15 cellular contexts compared by ENCODE assay signal in genomic region chr14:86787782-86788181, GRCh38.
DNase-seq lines count a peak whose midpoint lies in the region; ATAC-seq and TF ChIP-seq lines count a peak whose summit lies in the region.
"Had no signal": no experiment of that assay in that cellular context is flagged by ENCODE, and none has a peak within 500 bp of the region (broad histone marks: within the 10 kb centered on the region; RNA-seq: fewer than 3 reads in every experiment).

No MANE protein-coding gene starts in this region.

- H3K9me2 ChIP-seq in OCI-LY7 (ENCODE audit: insufficient read depth, low read length) = no peaks in the 10 kb centered on the region

- H3K79me2 ChIP-seq in OCI-LY7 (ENCODE audit: insufficient read depth, low read depth, low read length) (no peaks in the 10 kb centered on the region), fibroblast of lung (ENCODE audit: control insufficient read depth, insufficient read depth, low read length) (no peaks in the 10 kb centered on the region)

- H3K4me2 ChIP-seq in OCI-LY7 (ENCODE audit: low read length) = no peak overlapping the region
- H3K4me2 ChIP-seq in fibroblast of lung (ENCODE audit: extremely low read depth, insufficient read depth, low read length) = no peak overlapping the region

- POLR2A ChIA-PET in AG04450 (lab: Yijun Ruan, JAX) (no interaction called here), OCI-LY7 (lab: Charles Lee) (interaction anchor here (0.7 to 2.5 kb wide), 6 partner anchors 15 to 1861 kb away, joined by 3 to 8 read pairs (median 4); no protein-coding TSS in a partner anchor)

- intact Hi-C loops in OCI-LY7 (cut with micrococcal nuclease; ENCODE audit: unreplicated experiment) (no loop called here), transverse colon (cut with DNase I; ENCODE audit: low total_unique reads) (no loop called here), left ventricle myocardium superior (cut with micrococcal nuclease) (no loop called here)

- no peak overlapping the region for H2AFZ ChIP-seq in OCI-LY7 (ENCODE audit: low read length)
- H2AFZ ChIP-seq in fibroblast of lung (ENCODE audit: low read length) = no peak overlapping the region

- H3K4me1 ChIP-seq in OCI-LY7 (ENCODE audit: insufficient read depth, low read length, poor library complexity, severe bottlenecking) (no peaks in the 10 kb centered on the region), fibroblast of lung (ENCODE audit: control insufficient read depth, extremely low read depth, insufficient read depth, low read length) (no peaks in the 10 kb centered on the region), transverse colon (no peaks in the 10 kb centered on the region)
- H3K4me1 ChIP-seq: spleen had no signal

- no peaks in the 10 kb centered on the region for H4K20me1 ChIP-seq in OCI-LY7 (ENCODE audit: insufficient read depth, low read length)
- H4K20me1 ChIP-seq in fibroblast of lung (ENCODE audit: control insufficient read depth, extremely low read depth, insufficient read depth, low read length) = no peaks in the 10 kb centered on the region

- 60 to 68% methylated on average over 1 to 3 of the region's 3 CpGs for WGBS in transverse colon (ENCODE audit: low coverage in 1 of 2), 2 donors

- DNase-seq in AG04450 (ENCODE audit: low read depth, low spot score) (peak; percentile 45), HT1080 (ENCODE audit: low read depth) (peak; percentile 16), OCI-LY7 (ENCODE audit: low spot score) (peak; percentile 23), fibroblast of lung (ENCODE audit: low read depth in 2 of 2) (peak; percentile 14 to 75), GOT3 (lab: John Stamatoyannopoulos, UW) (no peak), transverse colon (no peak), left ventricle myocardium superior (no peak)
- DNase-seq: brain microvascular endothelial cell; CD4-positive, CD25-positive, alpha-beta regulatory T cell; NCI-H1092 treated with DMSO at 0.1 percent for 48 hours; spleen had no signal

- no peak overlapping the region for H3K9ac ChIP-seq in fibroblast of lung (ENCODE audit: insufficient read depth, low read length)

- CTCF ChIA-PET in AG04450 (lab: Charles Lee) = no interaction called here
- CTCF ChIA-PET in OCI-LY7 (lab: Charles Lee; ENCODE audit: unreplicated experiment) = no interaction called here

- H3K27me3 ChIP-seq in AG04450 (ENCODE audit: control insufficient read depth, insufficient read depth, low read length) = no peaks in the 10 kb centered on the region
- H3K27me3 ChIP-seq in fibroblast of lung (ENCODE audit: control insufficient read depth, insufficient read depth, low read length) = no peaks in the 10 kb centered on the region
- H3K27me3 ChIP-seq in transverse colon = no peaks in the 10 kb centered on the region
- H3K27me3 ChIP-seq: brain microvascular endothelial cell, spleen had no signal

- ATAC-seq in HG03378 (IDR thresholded peaks at IDR 0.05; ENCODE audit: unreplicated experiment) (no peak), left ventricle myocardium superior (no peak)
- ATAC-seq: GM12878, Panc1 had no signal

- no TSS peak for BruUV-seq in OCI-LY7 (replicated peaks; lab: Mats Ljungman, UMichigan)

- TF ChIP-seq CTCF in AG04450 (IDR thresholded peaks at IDR 0.05; ENCODE audit: low read depth, low read length) (no peak), OCI-LY7 (conservative IDR thresholded peaks at IDR 0.05; ENCODE audit: low read length) (no peak), fibroblast of lung (conservative IDR thresholded peaks at IDR 0.05 in 1 of 2, IDR thresholded peaks at IDR 0.05 in 1 of 2; ENCODE audit: low read depth in 1 of 2, low read length in 2 of 2) (no peak), transverse colon (IDR thresholded peaks at IDR 0.05) (no peak)

- H3K27ac ChIP-seq in AG04450 (ENCODE audit: low read depth, low read length) = no peak overlapping the region
- H3K27ac ChIP-seq in OCI-LY7 (ENCODE audit: low read depth, low read length, poor library complexity, severe bottlenecking) = no peak overlapping the region
- H3K27ac ChIP-seq in fibroblast of lung (ENCODE audit: insufficient read depth, low read length) = no peak overlapping the region
- H3K27ac ChIP-seq in transverse colon = no peak overlapping the region
- H3K27ac ChIP-seq: brain microvascular endothelial cell, spleen, VCaP had no signal

- H3K9me3 ChIP-seq in AG04450 (ENCODE audit: control insufficient read depth, insufficient read depth, low read length) (peaks cover 7% of the 10 kb centered on the region; the same call in 1 of the 2 replicates), OCI-LY7 (ENCODE audit: low read length) (no peaks in the 10 kb centered on the region), fibroblast of lung (ENCODE audit: control insufficient read depth, insufficient read depth, low read depth, low read length) (no peaks in the 10 kb centered on the region), transverse colon (no peaks in the 10 kb centered on the region)

- in situ Hi-C loops in transverse colon (cut with MboI; ENCODE audit: low pct_ligation_motif_present in 1 of 4, low pct_unique_long_range_greater_than_20kb in 1 of 4, low sequenced_read_pairs in 3 of 4) = no loop called here

- H3K36me3 ChIP-seq in OCI-LY7 (ENCODE audit: insufficient read depth, low read length) = no peaks in the 10 kb centered on the region
- no peaks in the 10 kb centered on the region for H3K36me3 ChIP-seq in fibroblast of lung (ENCODE audit: control insufficient read depth, insufficient read depth, low read length)
- H3K36me3 ChIP-seq in transverse colon = no peaks in the 10 kb centered on the region
- H3K36me3 ChIP-seq: brain microvascular endothelial cell, spleen had no signal

- TF ChIP-seq POLR2A in transverse colon (IDR thresholded peaks at IDR 0.05) = no peak

- TF ChIP-seq EP300 in transverse colon (IDR thresholded peaks at IDR 0.05; ENCODE audit: low read depth) = no peak

- H3K4me3 ChIP-seq in AG04450 (ENCODE audit: low read depth, low read length) = no peak overlapping the region
- H3K4me3 ChIP-seq in OCI-LY7 (ENCODE audit: low read depth, low read length, poor library complexity, severe bottlenecking) = no peak overlapping the region
- no peak overlapping the region for H3K4me3 ChIP-seq in fibroblast of lung (replicated peaks in 1 of 4; ENCODE audit: control extremely low read depth in 1 of 4, insufficient read depth in 1 of 4, low read depth in 3 of 4, low read length in 4 of 4)
- no peak overlapping the region for H3K4me3 ChIP-seq in transverse colon
- H3K4me3 ChIP-seq: GM12878, spleen had no signal

Comparison
In these comparisons a context has a peak if more than half of its experiments do, and no peak if none do; other contexts are left out.
1. DNase-seq: peak in AG04450 (single experiment), HT1080 (single experiment), OCI-LY7 (single experiment) and fibroblast of lung (2 of 2); none in GOT3 (single experiment), transverse colon (single experiment) and left ventricle myocardium superior (single experiment).